1 cellular context compared by ENCODE assay signal in the genomic region with DNA sequence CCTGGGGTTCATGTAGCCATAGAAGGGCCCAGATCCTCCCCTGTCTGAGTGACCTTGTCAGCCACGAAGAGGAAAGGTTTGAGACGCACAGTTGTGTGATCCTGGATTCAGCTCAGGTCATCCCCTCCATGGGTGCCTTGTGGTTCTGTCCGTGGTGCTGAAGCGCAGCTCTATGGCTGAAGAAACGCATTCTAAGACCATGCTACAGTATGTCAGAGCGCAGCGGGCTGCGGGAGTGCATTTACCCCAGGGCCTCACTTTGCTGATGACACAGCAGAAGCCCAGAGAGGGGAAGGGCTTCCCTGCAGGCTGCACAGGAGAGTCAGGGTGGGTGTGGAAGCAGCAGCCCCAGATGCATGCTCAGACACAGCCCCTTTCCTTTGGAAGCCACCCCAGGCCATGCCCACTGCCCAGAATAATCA.
A peak's percentile ranks its signal among the peaks of the same experiment; 100 is the strongest.
TF ChIP-seq lines count a peak whose summit lies in the region.

No MANE protein-coding gene starts in this region.

TF ChIP-seq in K562, 482 proteins besides CTCF, POLR2A, EP300 and RAD21 (continued from another document):
- TF ChIP-seq, protein P1, sequence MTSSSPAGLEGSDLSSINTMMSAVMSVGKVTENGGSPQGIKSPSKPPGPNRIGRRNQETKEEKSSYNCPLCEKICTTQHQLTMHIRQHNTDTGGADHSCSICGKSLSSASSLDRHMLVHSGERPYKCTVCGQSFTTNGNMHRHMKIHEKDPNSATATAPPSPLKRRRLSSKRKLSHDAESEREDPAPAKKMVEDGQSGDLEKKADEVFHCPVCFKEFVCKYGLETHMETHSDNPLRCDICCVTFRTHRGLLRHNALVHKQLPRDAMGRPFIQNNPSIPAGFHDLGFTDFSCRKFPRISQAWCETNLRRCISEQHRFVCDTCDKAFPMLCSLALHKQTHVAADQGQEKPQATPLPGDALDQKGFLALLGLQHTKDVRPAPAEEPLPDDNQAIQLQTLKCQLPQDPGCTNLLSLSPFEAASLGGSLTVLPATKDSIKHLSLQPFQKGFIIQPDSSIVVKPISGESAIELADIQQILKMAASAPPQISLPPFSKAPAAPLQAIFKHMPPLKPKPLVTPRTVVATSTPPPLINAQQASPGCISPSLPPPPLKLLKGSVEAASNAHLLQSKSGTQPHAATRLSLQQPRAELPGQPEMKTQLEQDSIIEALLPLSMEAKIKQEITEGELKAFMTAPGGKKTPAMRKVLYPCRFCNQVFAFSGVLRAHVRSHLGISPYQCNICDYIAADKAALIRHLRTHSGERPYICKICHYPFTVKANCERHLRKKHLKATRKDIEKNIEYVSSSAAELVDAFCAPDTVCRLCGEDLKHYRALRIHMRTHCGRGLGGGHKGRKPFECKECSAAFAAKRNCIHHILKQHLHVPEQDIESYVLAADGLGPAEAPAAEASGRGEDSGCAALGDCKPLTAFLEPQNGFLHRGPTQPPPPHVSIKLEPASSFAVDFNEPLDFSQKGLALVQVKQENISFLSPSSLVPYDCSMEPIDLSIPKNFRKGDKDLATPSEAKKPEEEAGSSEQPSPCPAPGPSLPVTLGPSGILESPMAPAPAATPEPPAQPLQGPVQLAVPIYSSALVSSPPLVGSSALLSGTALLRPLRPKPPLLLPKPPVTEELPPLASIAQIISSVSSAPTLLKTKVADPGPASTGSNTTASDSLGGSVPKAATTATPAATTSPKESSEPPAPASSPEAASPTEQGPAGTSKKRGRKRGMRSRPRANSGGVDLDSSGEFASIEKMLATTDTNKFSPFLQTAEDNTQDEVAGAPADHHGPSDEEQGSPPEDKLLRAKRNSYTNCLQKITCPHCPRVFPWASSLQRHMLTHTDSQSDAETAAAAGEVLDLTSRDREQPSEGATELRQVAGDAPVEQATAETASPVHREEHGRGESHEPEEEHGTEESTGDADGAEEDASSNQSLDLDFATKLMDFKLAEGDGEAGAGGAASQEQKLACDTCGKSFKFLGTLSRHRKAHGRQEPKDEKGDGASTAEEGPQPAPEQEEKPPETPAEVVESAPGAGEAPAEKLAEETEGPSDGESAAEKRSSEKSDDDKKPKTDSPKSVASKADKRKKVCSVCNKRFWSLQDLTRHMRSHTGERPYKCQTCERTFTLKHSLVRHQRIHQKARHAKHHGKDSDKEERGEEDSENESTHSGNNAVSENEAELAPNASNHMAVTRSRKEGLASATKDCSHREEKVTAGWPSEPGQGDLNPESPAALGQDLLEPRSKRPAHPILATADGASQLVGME (CRISPR knock-in tag; IDR thresholded peaks at IDR 0.05) = no peak
- TF ChIP-seq CREBBP (IDR thresholded peaks at IDR 0.05; ENCODE audit: low read depth, low read length) (no peak), E2F4 (CRISPR knock-in tag; IDR thresholded peaks at IDR 0.05; ENCODE audit: low read depth) (no peak), HCFC1 (IDR thresholded peaks at IDR 0.05; ENCODE audit: low read depth, low read length) (peak; percentile 44; the same call in 1 of the 2 replicates), ZNF197 (CRISPR knock-in tag; IDR thresholded peaks at IDR 0.05; ENCODE audit: low read depth) (peak; percentile 75; the same call in 1 of the 2 replicates), REST (CRISPR knock-in tag; IDR thresholded peaks at IDR 0.05; ENCODE audit: low read depth) (peak; percentile 98)
TF ChIP-seq in K562: peak in this region for 44.
